ENCODE assay signal across 15 cellular contexts in genomic region chr4:176238157-176238608, GRCh38. TPM values are rescaled to one million over a fixed set of nuclear protein-coding genes. Genes with fewer than 3 reads are reported as not detected.
A peak's percentile ranks its signal among the peaks of the same experiment; 100 is the strongest.
DNase-seq lines count a peak whose midpoint lies in the region; ATAC-seq and TF ChIP-seq lines count a peak whose summit lies in the region.
"Had no signal": no experiment of that assay in that cellular context is flagged by ENCODE, and none has a peak within 500 bp of the region (broad histone marks: within the 10 kb centered on the region; RNA-seq: fewer than 3 reads in every experiment).

No MANE protein-coding gene starts in this region.

- H3K27ac ChIP-seq in hepatocyte (peak overlapping the region; percentile 33), transverse colon (peak overlapping the region; percentile 73 to 86 (median 76))
- H3K27ac ChIP-seq: epithelial cell of prostate, left lung had no signal

- no peaks in the 10 kb centered on the region for H3K9me3 ChIP-seq in hepatocyte (ENCODE audit: low read depth)
- no peaks in the 10 kb centered on the region for H3K9me3 ChIP-seq in transverse colon
- H3K9me3 ChIP-seq: left lung had no signal

- no peak for TF ChIP-seq CTCF in hepatocyte (IDR thresholded peaks at IDR 0.05; ENCODE audit: poor library complexity)
- no peak for TF ChIP-seq CTCF in transverse colon (IDR thresholded peaks at IDR 0.05)

- intact Hi-C loops in transverse colon (cut with DNase I; ENCODE audit: low total_unique reads): no loop called here

- H3K4me1 ChIP-seq in hepatocyte (ENCODE audit: insufficient read depth) (no peaks in the 10 kb centered on the region), transverse colon (peaks cover 0 to 3% (median 0%) of the 10 kb centered on the region in 4 donors)
- H3K4me1 ChIP-seq: left lung had no signal

- H3K4me3 ChIP-seq in hepatocyte (no peak overlapping the region), transverse colon (no peak overlapping the region)
- H3K4me3 ChIP-seq: left lung had no signal

- H3K36me3 ChIP-seq in hepatocyte (replicated peaks; ENCODE audit: insufficient read depth, low read depth) (no peaks in the 10 kb centered on the region), transverse colon (no peaks in the 10 kb centered on the region)
- H3K36me3 ChIP-seq: left lung had no signal

- H3K9me2 ChIP-seq in hepatocyte (replicated peaks; ENCODE audit: insufficient read depth): no peaks in the 10 kb centered on the region

- H3K27me3 ChIP-seq in hepatocyte (no peaks in the 10 kb centered on the region), transverse colon (no peaks in the 10 kb centered on the region)
- H3K27me3 ChIP-seq: left lung had no signal

- no peak overlapping the region for H2AFZ ChIP-seq in hepatocyte

- in situ Hi-C loops in transverse colon (cut with MboI; ENCODE audit: low pct_ligation_motif_present in 1 of 4, low pct_unique_long_range_greater_than_20kb in 1 of 4, low sequenced_read_pairs in 3 of 4): no loop called here

- 37% methylated on average over 7 of the region's 7 CpGs for whole genome bisulfite sequencing in hepatocyte (ENCODE audit: low lambda C conversion rate, missing lambda C conversion rate)
- 71 to 73% methylated on average over 7 of the region's 7 CpGs for WGBS in transverse colon (ENCODE audit: low coverage in 1 of 2), 2 donors

- peak; percentile 91 for TF ChIP-seq EP300 in transverse colon (IDR thresholded peaks at IDR 0.05; ENCODE audit: low read depth)

- ATAC-seq in GM18858 (IDR thresholded peaks at IDR 0.05; ENCODE audit: unreplicated experiment): no peak
- ATAC-seq: left lung had no signal

- DNase-seq in NCI-H82 (lab: John Stamatoyannopoulos, UW) (peak; percentile 59), NCI-H82 treated with DMSO at 0.1 percent for 48 hours (lab: John Stamatoyannopoulos, UW; ENCODE audit: unreplicated experiment) (no peak), brain pericyte (ENCODE audit: low read depth, low spot score) (peak; percentile 76), hepatocyte (ENCODE audit: low spot score) (peak; percentile 43), transverse colon (no peak), NCI-H2081 treated with DMSO at 0.1 percent for 48 hours (lab: John Stamatoyannopoulos, UW) (no peak), GM19240 (ENCODE audit: insufficient read length, low spot score) (no peak)
- DNase-seq: activated CD4-positive, alpha-beta T cell treated with anti-CD3 and anti-CD28 coated beads, Interleukin-2, amount 50 U/mL, for 1 hour; activated naive CD4-positive, alpha-beta T cell treated with anti-CD3 and anti-CD28 coated beads for 36 hours; left lung; NCI-H187; SIG-M5 had no signal

- TF ChIP-seq POLR2A in transverse colon (IDR thresholded peaks at IDR 0.05): no peak

- no peaks in the 10 kb centered on the region for H4K20me1 ChIP-seq in hepatocyte (ENCODE audit: insufficient read depth, poor library complexity, severe bottlenecking)

- H3K79me2 ChIP-seq in hepatocyte: no peaks in the 10 kb centered on the region

- peak overlapping the region; percentile 44 for H3K4me2 ChIP-seq in hepatocyte

RNA-seq across cellular contexts. Expression of gene ASB5, which starts 30.8 kb away (rescaled TPM):
- total RNA-seq in hepatocyte: 0.10 TPM in 1 of 2 replicates, not detected in the other
- 0.30 TPM in 1 of 2 replicates, not detected in the other for polyA plus RNA-seq in hepatocyte
- total RNA-seq in transverse colon: 1 to 10 TPM in 3 of 4 donors, not detected in 1; 1.4 to 3.8 (median 1.8) TPM
- total RNA-seq: A673; activated naive CD4-positive, alpha-beta T cell treated with anti-CD3 and anti-CD28 coated beads for 36 hours; left lung had no signal

RNA-seq across cellular contexts. Expression of gene SPATA4, which starts 42.8 kb away (rescaled TPM):
- total RNA-seq in hepatocyte (not detected in 2 replicates), transverse colon (not detected)
- 1.1 TPM in 1 of 2 replicates, not detected in the other for polyA plus RNA-seq in hepatocyte
- total RNA-seq: A673; activated naive CD4-positive, alpha-beta T cell treated with anti-CD3 and anti-CD28 coated beads for 36 hours had no signal

Comparison
In these comparisons a context has a peak if more than half of its experiments do, and no peak if none do; other contexts are left out.
1. DNase-seq: peak in NCI-H82 (single experiment), brain pericyte (single experiment) and hepatocyte (single experiment); none in NCI-H82 treated with DMSO at 0.1 percent for 48 hours (single experiment), transverse colon (single experiment), NCI-H2081 treated with DMSO at 0.1 percent for 48 hours (single experiment) and GM19240 (single experiment).